In genomic region chr11:10673476-10674062, GRCh38 we compare ENCODE assay signal across 22 cellular contexts. TPM values are rescaled to one million over a fixed set of nuclear protein-coding genes. Genes with fewer than 3 reads are reported as not detected.
A peak's percentile ranks its signal among the peaks of the same experiment; 100 is the strongest.
DNase-seq lines count a peak whose midpoint lies in the region; ATAC-seq and TF ChIP-seq lines count a peak whose summit lies in the region.
"Had no signal": no experiment of that assay in that cellular context is flagged by ENCODE, and none has a peak within 500 bp of the region (broad histone marks: within the 10 kb centered on the region; RNA-seq: fewer than 3 reads in every experiment).

No MANE protein-coding gene starts in this region.

- H3K27me3 ChIP-seq in adipocyte (replicated peaks; ENCODE audit: control insufficient read depth, insufficient read depth, low read length) (no peaks in the 10 kb centered on the region), tibial artery (no peaks in the 10 kb centered on the region), MG63 (no peaks in the 10 kb centered on the region)
- H3K27me3 ChIP-seq: BLaER1, thyroid gland had no signal

- peak overlapping the region; percentile 86 to 89 for H3K27ac ChIP-seq in tibial artery
- H3K27ac ChIP-seq: 22Rv1, BLaER1, hepatocyte had no signal

- H3K9ac ChIP-seq in adipocyte (ENCODE audit: low read length) = peak overlapping the region; percentile 90
- H3K9ac ChIP-seq: BLaER1 had no signal

- H3K36me3 ChIP-seq in adipocyte (ENCODE audit: control insufficient read depth, insufficient read depth, low read length, severe bottlenecking) (peaks cover 9% of the 10 kb centered on the region), tibial artery (peaks cover 0 to 5% (median 0%) of the 10 kb centered on the region in 3 donors), MG63 (no peaks in the 10 kb centered on the region)
- H3K36me3 ChIP-seq: BLaER1, thyroid gland had no signal

- peak; percentile 25 for DNase-seq in DMS53 (lab: John Stamatoyannopoulos, UW)
- no peak for DNase-seq in DMS53 treated with DMSO at 0.1 percent for 48 hours (lab: John Stamatoyannopoulos, UW; ENCODE audit: unreplicated experiment)
- no peak for DNase-seq in adipocyte (ENCODE audit: low read depth)
- peak; percentile 27 for DNase-seq in islet precursor cell
- no peak for DNase-seq in tibial artery
- DNase-seq in HuH-7 (ENCODE audit: low spot score) = no peak
- DNase-seq in MG63 = no peak
- DNase-seq: activated CD4-positive, alpha-beta T cell treated with anti-CD3 and anti-CD28 coated beads, Interleukin-2, amount 50 U/mL, for 4 hours; activated naive CD4-positive, alpha-beta T cell; GOT3; NCI-H1417 treated with DMSO at 0.1 percent for 48 hours; NCI-H69; nephron progenitor cell; OCI-M1; SIG-M5; stimulated activated CD8-positive, alpha-beta memory T cell treated with anti-CD3 and anti-CD28 coated beads, Interleukin-4, amount 100 ng/mL, for 48 hours; T-helper 1 cell had no signal

- TF ChIP-seq CTCF in tibial artery (IDR thresholded peaks at IDR 0.05) = no peak

- no peak for ATAC-seq in GM21423 (IDR thresholded peaks at IDR 0.05; ENCODE audit: unreplicated experiment)

- H3K4me3 ChIP-seq in adipocyte (ENCODE audit: low read length) (peak overlapping the region; percentile 67), tibial artery (peak overlapping the region in 1 of 2 donors; percentile 33), MG63 (no peak overlapping the region)
- H3K4me3 ChIP-seq: BLaER1, hepatocyte, thyroid gland had no signal

- H3K9me3 ChIP-seq in adipocyte (ENCODE audit: control insufficient read depth, low read length) (no peaks in the 10 kb centered on the region), tibial artery (no peaks in the 10 kb centered on the region), MG63 (no peaks in the 10 kb centered on the region)
- H3K9me3 ChIP-seq: BLaER1, thyroid gland had no signal

- H3K4me1 ChIP-seq in adipocyte (ENCODE audit: control insufficient read depth, insufficient read depth, low read length) = peaks cover 67% of the 10 kb centered on the region
- peaks cover 0 to 100% (median 67%) of the 10 kb centered on the region in 4 donors for H3K4me1 ChIP-seq in tibial artery

- intact Hi-C loops in tibial artery (cut with DNase I; ENCODE audit: low total_unique reads) = no loop called here

RNA-seq across cellular contexts. Expression of gene IRAG1, which starts 20.0 kb away (rescaled TPM):
- total RNA-seq in MG63 (2014; rRNA removed; shearing (Covaris generic); ENCODE audit: low replicate concordance) = not detected in 2 replicates

Comparison
In these comparisons a context has a peak if more than half of its experiments do, and no peak if none do; other contexts are left out.
1. DNase-seq: peak in DMS53 (single experiment) and islet precursor cell (single experiment); none in DMS53 treated with DMSO at 0.1 percent for 48 hours (single experiment), adipocyte (single experiment), tibial artery (0 of 2), HuH-7 (single experiment) and MG63 (single experiment).